In the genomic region with DNA sequence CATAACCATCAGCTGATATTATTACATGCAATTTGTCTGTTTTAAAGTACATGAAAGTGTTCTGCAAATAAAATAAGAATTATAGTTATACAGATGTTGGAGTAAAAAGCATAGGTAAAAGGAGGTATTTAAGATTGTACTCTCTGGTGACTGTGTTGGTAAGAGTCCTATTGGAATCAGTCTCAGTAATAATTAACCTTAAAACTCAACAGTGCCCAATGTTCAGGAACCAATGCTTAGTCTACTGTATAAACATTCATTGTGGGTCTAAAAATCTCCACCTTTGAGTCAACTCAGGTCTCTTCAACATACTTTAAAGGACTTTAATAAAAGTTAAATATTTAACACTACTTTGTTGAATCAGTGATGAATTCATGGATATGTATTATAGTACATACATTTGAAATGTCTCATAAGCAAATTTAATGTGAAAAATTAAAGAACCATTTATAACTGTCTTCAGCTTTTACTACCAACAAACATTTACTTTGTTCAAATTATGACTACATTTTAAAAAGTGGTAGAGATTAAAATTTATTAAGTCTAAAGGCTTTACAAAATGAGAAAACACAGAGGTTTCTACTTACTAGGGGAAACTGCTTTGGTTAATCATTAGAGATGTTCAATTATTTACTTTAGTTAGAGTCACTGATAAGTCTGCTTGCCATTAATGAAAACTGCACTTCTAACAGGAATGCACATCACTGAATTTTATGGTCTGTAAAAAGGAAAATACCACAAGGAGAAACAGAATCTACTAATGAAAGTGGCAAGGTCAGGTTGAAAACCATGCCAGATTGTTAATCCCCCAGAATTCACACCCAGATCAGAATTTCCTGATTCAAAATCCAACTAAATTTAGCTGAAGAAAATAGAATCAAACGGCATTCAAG, we compare ENCODE assay signal across 12 cellular contexts.
A peak's percentile ranks its signal among the peaks of the same experiment; 100 is the strongest.
DNase-seq lines count a peak whose midpoint lies in the region; ATAC-seq and TF ChIP-seq lines count a peak whose summit lies in the region.
"Had no signal": no experiment of that assay in that cellular context is flagged by ENCODE, and none has a peak within 500 bp of the region (broad histone marks: within the 10 kb centered on the region; RNA-seq: fewer than 3 reads in every experiment).

No MANE protein-coding gene starts in this region.

- peak; percentile 17 for DNase-seq in NCI-H526 treated with DMSO at 0.1 percent for 48 hours (lab: John Stamatoyannopoulos, UW)
- no peak for DNase-seq in NCI-H526 (lab: John Stamatoyannopoulos, UW)
- peak; percentile 34 for DNase-seq in LoVo (ENCODE audit: low spot score)
- no peak for DNase-seq in left lung
- DNase-seq in UCSD-AML1 (lab: John Stamatoyannopoulos, UW; ENCODE audit: unreplicated experiment): no peak
- no peak for DNase-seq in NCI-H2171 treated with DMSO at 0.1 percent for 48 hours (lab: John Stamatoyannopoulos, UW)
- no peak for DNase-seq in NCI-H1417 treated with DMSO at 0.1 percent for 48 hours (lab: John Stamatoyannopoulos, UW)
- DNase-seq: activated B cell treated with CpG ODN at 0.5 μM for 24 hours; activated CD8-positive, alpha-beta memory T cell treated with anti-CD3 and anti-CD28 coated beads, Interleukin-2, amount 10 ng/mL, durations not matched to agents 7 days and 5 days; gastrocnemius medialis had no signal

- peaks cover 0 to 5% of the 10 kb centered on the region in 2 donors for H3K4me1 ChIP-seq in left lung
- H3K4me1 ChIP-seq: gastrocnemius medialis had no signal

- H3K9me3 ChIP-seq in left lung: no peaks in the 10 kb centered on the region
- H3K9me3 ChIP-seq: gastrocnemius medialis had no signal

- H3K27ac ChIP-seq in left lung: peak overlapping the region; percentile 23 to 80
- H3K27ac ChIP-seq: gastrocnemius medialis, skin epidermis had no signal

- no peak for TF ChIP-seq CTCF in left lung (IDR thresholded peaks at IDR 0.05)

- peak; percentile 91 for ATAC-seq in left lung
- no peak for ATAC-seq in GM18517 (IDR thresholded peaks at IDR 0.05; ENCODE audit: unreplicated experiment)
- ATAC-seq: activated CD8-positive, alpha-beta memory T cell treated with anti-CD3 and anti-CD28 coated beads, Interleukin-2, amount 10 ng/mL, durations not matched to agents 7 days and 5 days; gastrocnemius medialis had no signal

- intact Hi-C loops in left lung (cut with DNase I): no loop called here

- H3K36me3 ChIP-seq in left lung: no peaks in the 10 kb centered on the region
- H3K36me3 ChIP-seq: gastrocnemius medialis had no signal

- no peaks in the 10 kb centered on the region for H3K27me3 ChIP-seq in left lung
- H3K27me3 ChIP-seq: gastrocnemius medialis had no signal

- no peak overlapping the region for H3K4me3 ChIP-seq in left lung
- H3K4me3 ChIP-seq: gastrocnemius medialis, skin epidermis had no signal

Comparison
In these comparisons a context has a peak if more than half of its experiments do, and no peak if none do; other contexts are left out.
1. DNase-seq: peak in NCI-H526 treated with DMSO at 0.1 percent for 48 hours (single experiment) and LoVo (single experiment); none in NCI-H526 (0 of 2), left lung (0 of 2), UCSD-AML1 (single experiment), NCI-H2171 treated with DMSO at 0.1 percent for 48 hours (single experiment) and NCI-H1417 treated with DMSO at 0.1 percent for 48 hours (single experiment).